In the genomic region with DNA sequence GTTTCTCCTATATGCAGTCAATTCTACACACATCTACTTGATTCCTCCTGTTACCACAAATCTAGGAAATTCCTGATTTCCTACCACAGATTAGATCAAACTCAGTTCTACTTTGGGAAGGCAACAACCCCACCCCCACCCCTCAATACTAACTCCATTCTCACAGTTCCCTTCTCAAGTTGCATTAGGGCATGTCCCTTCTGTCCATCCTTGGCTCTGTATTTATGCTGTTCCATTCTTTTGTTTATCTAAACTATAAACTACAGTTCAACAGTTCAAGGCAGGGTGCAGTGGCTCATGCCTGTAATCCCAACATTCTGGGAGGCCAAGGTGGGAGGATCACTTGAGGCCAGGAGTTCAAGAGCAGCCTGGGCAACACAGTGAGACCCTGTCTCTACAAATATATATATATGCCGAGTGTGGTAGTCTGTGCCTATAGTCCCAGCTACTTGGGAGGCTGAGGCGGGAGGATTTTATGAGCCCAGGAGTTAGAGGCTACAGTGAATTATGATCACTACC, we compare ENCODE assay signal across 16 cellular contexts. TPM values are rescaled to one million over a fixed set of nuclear protein-coding genes. Genes with fewer than 3 reads are reported as not detected.
DNase-seq lines count a peak whose midpoint lies in the region; ATAC-seq and TF ChIP-seq lines count a peak whose summit lies in the region.
"Had no signal": no experiment of that assay in that cellular context is flagged by ENCODE, and none has a peak within 500 bp of the region (broad histone marks: within the 10 kb centered on the region; RNA-seq: fewer than 3 reads in every experiment).

No MANE protein-coding gene starts in this region.

- no peaks in the 10 kb centered on the region for H3K27me3 Mint-ChIP-seq in activated CD8-positive, alpha-beta T cell treated with anti-CD3 and anti-CD28 coated beads for 36 hours
- no peaks in the 10 kb centered on the region for H3K27me3 Mint-ChIP-seq in activated CD8-positive, alpha-beta T cell treated with anti-CD3 and anti-CD28 coated beads, Interleukin-2, amount 10 ng/mL, durations not matched to agents 7 days and 5 days (ENCODE audit: low read depth)
- no peaks in the 10 kb centered on the region for H3K27me3 Mint-ChIP-seq in CD8-positive, alpha-beta memory T cell
- no peaks in the 10 kb centered on the region for H3K27me3 Mint-ChIP-seq in activated T-helper 17 cell treated with anti-CD3 and anti-CD28 coated beads, Interleukin-2, amount 50 U/mL, for 72 hours
- H3K27me3 Mint-ChIP-seq in nephron progenitor cell (ENCODE audit: low read depth, poor library complexity): no peaks in the 10 kb centered on the region

- CTCF ChIA-PET in activated CD8-positive, alpha-beta T cell treated with anti-CD3 and anti-CD28 coated beads for 36 hours (lab: Charles Lee): interaction anchor here (0.9 kb wide), 1 partner anchor 15 kb away, joined by 3 read pairs; no protein-coding TSS in a partner anchor
- CTCF ChIA-PET in activated CD8-positive, alpha-beta T cell treated with anti-CD3 and anti-CD28 coated beads, Interleukin-2, amount 10 ng/mL, durations not matched to agents 7 days and 5 days (lab: Charles Lee): interaction anchor here (1.0 to 1.4 kb wide), 2 partner anchors 40 to 65 kb away, joined by 3 read pairs; no protein-coding TSS in a partner anchor
- CTCF ChIA-PET in CD8-positive, alpha-beta memory T cell (lab: Charles Lee): interaction anchor here (1.6 kb wide), 1 partner anchor 32 kb away, joined by 5 read pairs; a partner anchor contains a TSS
- CTCF ChIA-PET in OCI-LY7 (lab: Charles Lee; ENCODE audit: unreplicated experiment): no interaction called here

- H3K9me2 ChIP-seq in OCI-LY7 (ENCODE audit: insufficient read depth, low read length): no peaks in the 10 kb centered on the region

- no peak overlapping the region for H3K4me3 Mint-ChIP-seq in activated CD8-positive, alpha-beta T cell treated with anti-CD3 and anti-CD28 coated beads for 36 hours
- H3K4me3 Mint-ChIP-seq in activated CD8-positive, alpha-beta T cell treated with anti-CD3 and anti-CD28 coated beads, Interleukin-2, amount 10 ng/mL, durations not matched to agents 7 days and 5 days: no peak overlapping the region
- H3K4me3 Mint-ChIP-seq in CD8-positive, alpha-beta memory T cell: no peak overlapping the region
- no peak overlapping the region for H3K4me3 Mint-ChIP-seq in activated T-helper 17 cell treated with anti-CD3 and anti-CD28 coated beads, Interleukin-2, amount 50 U/mL, for 72 hours
- H3K4me3 Mint-ChIP-seq in nephron progenitor cell: no peak overlapping the region
- H3K4me3 Mint-ChIP-seq: CD14-positive monocyte had no signal

- intact Hi-C loops in activated CD8-positive, alpha-beta T cell treated with anti-CD3 and anti-CD28 coated beads for 36 hours (cut with micrococcal nuclease): no loop called here
- intact Hi-C loops in OCI-LY7 (cut with micrococcal nuclease; ENCODE audit: unreplicated experiment): no loop called here

- POLR2A ChIA-PET in activated CD8-positive, alpha-beta T cell treated with anti-CD3 and anti-CD28 coated beads for 36 hours (lab: Charles Lee): interaction anchor here (1.3 kb wide), 1 partner anchor 39 kb away, joined by 3 read pairs; no protein-coding TSS in a partner anchor
- POLR2A ChIA-PET in activated CD8-positive, alpha-beta T cell treated with anti-CD3 and anti-CD28 coated beads, Interleukin-2, amount 10 ng/mL, durations not matched to agents 7 days and 5 days (lab: Charles Lee): no interaction called here
- POLR2A ChIA-PET in CD8-positive, alpha-beta memory T cell (lab: Charles Lee): no interaction called here
- POLR2A ChIA-PET in OCI-LY7 (lab: Charles Lee): interaction anchor here (0.5 kb wide), 1 partner anchor 10 kb away, joined by 4 read pairs; no protein-coding TSS in a partner anchor

- no peaks in the 10 kb centered on the region for H4K20me1 ChIP-seq in OCI-LY7 (ENCODE audit: insufficient read depth, low read length)

- no peak overlapping the region for H2AFZ ChIP-seq in OCI-LY7 (ENCODE audit: low read length)

- no peak for ATAC-seq in activated CD8-positive, alpha-beta T cell treated with anti-CD3 and anti-CD28 coated beads for 36 hours
- no peak for ATAC-seq in activated CD8-positive, alpha-beta T cell treated with anti-CD3 and anti-CD28 coated beads, Interleukin-2, amount 10 ng/mL, durations not matched to agents 7 days and 5 days
- no peak for ATAC-seq in activated T-helper 17 cell treated with anti-CD3 and anti-CD28 coated beads, Interleukin-2, amount 50 U/mL, for 72 hours (replicated peaks)

- H3K36me3 ChIP-seq in CD8-positive, alpha-beta memory T cell (ENCODE audit: insufficient read depth, low read length): peaks cover 39% of the 10 kb centered on the region
- peaks cover 78% of the 10 kb centered on the region for H3K36me3 ChIP-seq in OCI-LY7 (ENCODE audit: insufficient read depth, low read length)

- H3K4me2 ChIP-seq in OCI-LY7 (ENCODE audit: low read length): no peak overlapping the region

- no TSS peak for BruUV-seq in OCI-LY7 (replicated peaks; lab: Mats Ljungman, UMichigan)

- H3K27ac Mint-ChIP-seq in activated CD8-positive, alpha-beta T cell treated with anti-CD3 and anti-CD28 coated beads for 36 hours: peak overlapping the region; percentile 50
- no peak overlapping the region for H3K27ac Mint-ChIP-seq in activated CD8-positive, alpha-beta T cell treated with anti-CD3 and anti-CD28 coated beads, Interleukin-2, amount 10 ng/mL, durations not matched to agents 7 days and 5 days
- H3K27ac Mint-ChIP-seq in CD8-positive, alpha-beta memory T cell: peak overlapping the region in 5 of 8 donors; percentile 8 to 79 (median 34)
- H3K27ac Mint-ChIP-seq in activated T-helper 17 cell treated with anti-CD3 and anti-CD28 coated beads, Interleukin-2, amount 50 U/mL, for 72 hours: peak overlapping the region; percentile 28
- H3K27ac Mint-ChIP-seq in nephron progenitor cell: peak overlapping the region; percentile 32

- DNase-seq in activated CD8-positive, alpha-beta T cell treated with anti-CD3 and anti-CD28 coated beads for 36 hours: no peak
- no peak for DNase-seq in activated CD8-positive, alpha-beta T cell treated with anti-CD3 and anti-CD28 coated beads, Interleukin-2, amount 10 ng/mL, durations not matched to agents 7 days and 5 days
- no peak for DNase-seq in CD8-positive, alpha-beta memory T cell
- DNase-seq in nephron progenitor cell (no peak), KG1 (lab: John Stamatoyannopoulos, UW) (no peak), OCI-LY7 (ENCODE audit: low spot score) (no peak), HPDE6-E6E7 (ENCODE audit: extremely low spot score) (no peak)
- DNase-seq: 8988T, DMS153, GDM1, NCI-H1092 treated with DMSO at 0.1 percent for 48 hours, NCI-H2081 treated with DMSO at 0.1 percent for 48 hours, OCI-M1, SHP77 treated with DMSO at 0.1 percent for 48 hours had no signal

- no peaks in the 10 kb centered on the region for H3K9me3 Mint-ChIP-seq in activated CD8-positive, alpha-beta T cell treated with anti-CD3 and anti-CD28 coated beads for 36 hours
- no peaks in the 10 kb centered on the region for H3K9me3 Mint-ChIP-seq in activated CD8-positive, alpha-beta T cell treated with anti-CD3 and anti-CD28 coated beads, Interleukin-2, amount 10 ng/mL, durations not matched to agents 7 days and 5 days (ENCODE audit: insufficient read depth)
- H3K9me3 Mint-ChIP-seq in CD8-positive, alpha-beta memory T cell: no peaks in the 10 kb centered on the region
- no peaks in the 10 kb centered on the region for H3K9me3 Mint-ChIP-seq in activated T-helper 17 cell treated with anti-CD3 and anti-CD28 coated beads, Interleukin-2, amount 50 U/mL, for 72 hours
- no peaks in the 10 kb centered on the region for H3K9me3 Mint-ChIP-seq in nephron progenitor cell
- H3K9me3 Mint-ChIP-seq: CD14-positive monocyte had no signal

- H3K4me1 Mint-ChIP-seq in activated CD8-positive, alpha-beta T cell treated with anti-CD3 and anti-CD28 coated beads for 36 hours (ENCODE audit: low read depth): peaks cover 8% of the 10 kb centered on the region
- no peaks in the 10 kb centered on the region for H3K4me1 Mint-ChIP-seq in activated CD8-positive, alpha-beta T cell treated with anti-CD3 and anti-CD28 coated beads, Interleukin-2, amount 10 ng/mL, durations not matched to agents 7 days and 5 days (ENCODE audit: low read depth)
- H3K4me1 Mint-ChIP-seq in CD8-positive, alpha-beta memory T cell: peaks cover 12 to 31% (median 18%) of the 10 kb centered on the region in 3 donors
- H3K4me1 Mint-ChIP-seq in activated T-helper 17 cell treated with anti-CD3 and anti-CD28 coated beads, Interleukin-2, amount 50 U/mL, for 72 hours: peaks cover 17% of the 10 kb centered on the region
- H3K4me1 Mint-ChIP-seq in nephron progenitor cell: no peaks in the 10 kb centered on the region
- H3K4me1 Mint-ChIP-seq: CD14-positive monocyte had no signal

- no peaks in the 10 kb centered on the region for H3K9me3 ChIP-seq in CD8-positive, alpha-beta memory T cell (ENCODE audit: low read length)
- H3K9me3 ChIP-seq in OCI-LY7 (ENCODE audit: low read length): no peaks in the 10 kb centered on the region

- no peak for TF ChIP-seq CTCF in activated CD8-positive, alpha-beta T cell treated with anti-CD3 and anti-CD28 coated beads for 36 hours (IDR thresholded peaks at IDR 0.05)
- no peak for TF ChIP-seq CTCF in nephron progenitor cell (IDR thresholded peaks at IDR 0.05)
- no peak for TF ChIP-seq CTCF in OCI-LY7 (conservative IDR thresholded peaks at IDR 0.05; ENCODE audit: low read length)

- no peak overlapping the region for H3K27ac ChIP-seq in CD8-positive, alpha-beta memory T cell (ENCODE audit: low read depth, low read length)
- H3K27ac ChIP-seq in OCI-LY7 (ENCODE audit: low read depth, low read length, poor library complexity, severe bottlenecking): no peak overlapping the region

- no peaks in the 10 kb centered on the region for H3K4me1 ChIP-seq in CD8-positive, alpha-beta memory T cell (ENCODE audit: insufficient read depth, low read length)
- no peaks in the 10 kb centered on the region for H3K4me1 ChIP-seq in OCI-LY7 (ENCODE audit: insufficient read depth, low read length, poor library complexity, severe bottlenecking)

- no peaks in the 10 kb centered on the region for H3K27me3 ChIP-seq in CD8-positive, alpha-beta memory T cell (ENCODE audit: insufficient read depth, low read length, poor library complexity, severe bottlenecking)

- no peak overlapping the region for H3K4me3 ChIP-seq in CD8-positive, alpha-beta memory T cell (ENCODE audit: low read length)
- no peak overlapping the region for H3K4me3 ChIP-seq in OCI-LY7 (ENCODE audit: low read depth, low read length, poor library complexity, severe bottlenecking)

- H3K79me2 ChIP-seq in OCI-LY7 (ENCODE audit: insufficient read depth, low read depth, low read length): no peaks in the 10 kb centered on the region

- peaks cover 51% of the 10 kb centered on the region for H3K36me3 Mint-ChIP-seq in activated CD8-positive, alpha-beta T cell treated with anti-CD3 and anti-CD28 coated beads for 36 hours (ENCODE audit: low read depth)
- peaks cover 58% of the 10 kb centered on the region for H3K36me3 Mint-ChIP-seq in activated CD8-positive, alpha-beta T cell treated with anti-CD3 and anti-CD28 coated beads, Interleukin-2, amount 10 ng/mL, durations not matched to agents 7 days and 5 days (ENCODE audit: low read depth)
- H3K36me3 Mint-ChIP-seq in CD8-positive, alpha-beta memory T cell: peaks cover 0 to 76% (median 18%) of the 10 kb centered on the region in 3 donors
- H3K36me3 Mint-ChIP-seq in activated T-helper 17 cell treated with anti-CD3 and anti-CD28 coated beads, Interleukin-2, amount 50 U/mL, for 72 hours (ENCODE audit: low read depth): peaks cover 92% of the 10 kb centered on the region
- peaks cover 71% of the 10 kb centered on the region for H3K36me3 Mint-ChIP-seq in nephron progenitor cell (ENCODE audit: low read depth)

RNA-seq across cellular contexts. Expression of a gene that starts 25.2 kb away (rescaled TPM):
- total RNA-seq in activated CD8-positive, alpha-beta T cell treated with anti-CD3 and anti-CD28 coated beads for 36 hours: 100 to 1,000 TPM; 535 to 557 TPM
- total RNA-seq in activated CD8-positive, alpha-beta T cell treated with anti-CD3 and anti-CD28 coated beads, Interleukin-2, amount 10 ng/mL, durations not matched to agents 7 days and 5 days: 100 to 1,000 TPM; 227 to 229 TPM
- total RNA-seq in CD8-positive, alpha-beta memory T cell: 100 to 1,000 TPM; 448 to 457 TPM
- polyA plus RNA-seq in CD8-positive, alpha-beta memory T cell: 76.1 TPM
- total RNA-seq in activated T-helper 17 cell treated with anti-CD3 and anti-CD28 coated beads, Interleukin-2, amount 50 U/mL, for 72 hours: 100 to 1,000 TPM; 460 to 479 TPM
- 295 and 319 TPM in 2 replicates for total RNA-seq in OCI-LY7 (2014; rRNA removed; shearing (Covaris generic))
- 328 and 360 TPM in 2 replicates for total RNA-seq in OCI-LY7 (2022)

RNA-seq across cellular contexts. Expression of a gene that starts 32.5 kb away (rescaled TPM):
- 10 to 100 TPM; 90.7 to 95.5 TPM for total RNA-seq in activated CD8-positive, alpha-beta T cell treated with anti-CD3 and anti-CD28 coated beads for 36 hours
- 10 to 100 TPM; 92.1 to 93.7 TPM for total RNA-seq in activated CD8-positive, alpha-beta T cell treated with anti-CD3 and anti-CD28 coated beads, Interleukin-2, amount 10 ng/mL, durations not matched to agents 7 days and 5 days
- 10 to 100 TPM; 86.3 to 88.8 TPM for total RNA-seq in CD8-positive, alpha-beta memory T cell
- polyA plus RNA-seq in CD8-positive, alpha-beta memory T cell: 217 TPM
- 10 to 100 TPM; 40.6 to 56.7 TPM for total RNA-seq in activated T-helper 17 cell treated with anti-CD3 and anti-CD28 coated beads, Interleukin-2, amount 50 U/mL, for 72 hours
- 255 and 309 TPM in 2 replicates for total RNA-seq in OCI-LY7 (2014; rRNA removed; shearing (Covaris generic))
- total RNA-seq in OCI-LY7 (2022): 124 and 147 TPM in 2 replicates

RNA-seq across cellular contexts. Expression of a gene that starts 36.0 kb away (rescaled TPM):
- total RNA-seq in activated CD8-positive, alpha-beta T cell treated with anti-CD3 and anti-CD28 coated beads for 36 hours: 10 to 100 TPM; 20.2 to 22.8 TPM
- 10 to 100 TPM; 24.7 to 25.4 TPM for total RNA-seq in activated CD8-positive, alpha-beta T cell treated with anti-CD3 and anti-CD28 coated beads, Interleukin-2, amount 10 ng/mL, durations not matched to agents 7 days and 5 days
- total RNA-seq in CD8-positive, alpha-beta memory T cell: 10 to 100 TPM; 27.9 to 31.7 TPM
- 24.4 TPM for polyA plus RNA-seq in CD8-positive, alpha-beta memory T cell
- total RNA-seq in activated T-helper 17 cell treated with anti-CD3 and anti-CD28 coated beads, Interleukin-2, amount 50 U/mL, for 72 hours: 10 to 100 TPM; 20.9 to 21.2 TPM
- 26.3 and 36.2 TPM in 2 replicates for total RNA-seq in OCI-LY7 (2014; rRNA removed; shearing (Covaris generic))
- total RNA-seq in OCI-LY7 (2022): 35.0 and 35.7 TPM in 2 replicates

RNA-seq across cellular contexts. Expression of a gene that starts 39.5 kb away (rescaled TPM):
- 100 to 1,000 TPM; 107 to 112 TPM for total RNA-seq in activated CD8-positive, alpha-beta T cell treated with anti-CD3 and anti-CD28 coated beads for 36 hours
- total RNA-seq in activated CD8-positive, alpha-beta T cell treated with anti-CD3 and anti-CD28 coated beads, Interleukin-2, amount 10 ng/mL, durations not matched to agents 7 days and 5 days: 100 to 1,000 TPM; 130 to 131 TPM
- 100 to 1,000 TPM; 122 to 134 TPM for total RNA-seq in CD8-positive, alpha-beta memory T cell
- 30.5 TPM for polyA plus RNA-seq in CD8-positive, alpha-beta memory T cell
- 100 to 1,000 TPM; 122 to 151 TPM for total RNA-seq in activated T-helper 17 cell treated with anti-CD3 and anti-CD28 coated beads, Interleukin-2, amount 50 U/mL, for 72 hours
- 93.0 and 111 TPM in 2 replicates for total RNA-seq in OCI-LY7 (2014; rRNA removed; shearing (Covaris generic))
- total RNA-seq in OCI-LY7 (2022): 132 and 156 TPM in 2 replicates

RNA-seq across cellular contexts. Expression of a gene that starts 47.2 kb away (rescaled TPM):
- total RNA-seq in activated CD8-positive, alpha-beta T cell treated with anti-CD3 and anti-CD28 coated beads for 36 hours: 100 to 1,000 TPM; 111 to 125 TPM
- total RNA-seq in activated CD8-positive, alpha-beta T cell treated with anti-CD3 and anti-CD28 coated beads, Interleukin-2, amount 10 ng/mL, durations not matched to agents 7 days and 5 days: 100 to 1,000 TPM; 134 to 140 TPM
- total RNA-seq in CD8-positive, alpha-beta memory T cell: 100 to 1,000 TPM; 158 to 167 TPM
- polyA plus RNA-seq in CD8-positive, alpha-beta memory T cell: 82.9 TPM
- total RNA-seq in activated T-helper 17 cell treated with anti-CD3 and anti-CD28 coated beads, Interleukin-2, amount 50 U/mL, for 72 hours: 100 to 1,000 TPM; 154 to 208 TPM
- total RNA-seq in OCI-LY7 (2014; rRNA removed; shearing (Covaris generic)): 92.0 and 101 TPM in 2 replicates
- total RNA-seq in OCI-LY7 (2022): 128 and 131 TPM in 2 replicates

Comparison
In these comparisons a context has a peak if more than half of its experiments do, and no peak if none do; other contexts are left out.
1. POLR2A ChIA-PET loops: an anchor here in activated CD8-positive, alpha-beta T cell treated with anti-CD3 and anti-CD28 coated beads for 36 hours (1.3 kb wide) and OCI-LY7 (0.5 kb wide); none called in activated CD8-positive, alpha-beta T cell treated with anti-CD3 and anti-CD28 coated beads, Interleukin-2, amount 10 ng/mL, durations not matched to agents 7 days and 5 days and CD8-positive, alpha-beta memory T cell.